ENCODE assay signal across 9 cellular contexts in the genomic region with DNA sequence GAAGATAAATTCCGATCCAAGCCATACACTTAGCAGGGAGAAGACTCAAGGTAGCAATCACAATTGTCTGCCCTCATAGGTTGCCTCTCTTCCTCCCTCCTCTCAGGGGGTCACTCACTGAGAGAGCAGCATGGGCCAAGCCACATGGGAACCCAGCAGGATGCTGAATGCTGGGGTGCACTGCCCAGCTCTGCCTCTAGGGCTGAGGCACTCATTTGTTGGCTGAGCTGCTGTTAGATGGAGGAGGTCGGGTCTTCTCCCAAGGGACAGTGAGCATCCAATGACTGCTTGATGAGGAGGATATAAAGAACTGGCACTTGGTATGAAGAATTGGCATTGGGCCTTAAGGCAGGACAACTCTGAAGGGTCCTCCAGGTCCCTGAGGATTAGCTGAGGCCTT.
DNase-seq lines count a peak whose midpoint lies in the region; ATAC-seq, FAIRE-seq and TF ChIP-seq lines count a peak whose summit lies in the region.
"Had no signal": no experiment of that assay in that cellular context is flagged by ENCODE, and none has a peak within 500 bp of the region (broad histone marks: within the 10 kb centered on the region; RNA-seq: fewer than 3 reads in every experiment).

No MANE protein-coding gene starts in this region.

- H3K4me2 ChIP-seq in K562 (ENCODE audit: insufficient read depth, low read length): no peak overlapping the region
- H3K4me2 ChIP-seq: BLaER1 had no signal

- H3K4me3 ChIP-seq in K562: no peak overlapping the region
- H3K4me3 ChIP-seq in retinal pigment epithelial cell (ENCODE audit: low read length): no peak overlapping the region
- H3K4me3 ChIP-seq in psoas muscle: no peak overlapping the region
- H3K4me3 ChIP-seq: BLaER1 had no signal

- CTCF ChIA-PET in activated CD4-positive, alpha-beta T cell treated with anti-CD3 and anti-CD28 coated beads for 36 hours (lab: Charles Lee): interaction anchor here (0.6 to 0.7 kb wide), 2 partner anchors 16 to 98 kb away, joined by 3 read pairs; no protein-coding TSS in a partner anchor
- CTCF ChIA-PET in K562 (lab: Yijun Ruan, JAX; ENCODE audit: low intra/inter-chr PET ratio): no interaction called here

- no peak for TF ChIP-seq CTCF in K562 (IDR thresholded peaks at IDR 0.05 in 2 of 3, conservative IDR thresholded peaks at IDR 0.05 in 1 of 3; ENCODE audit: insufficient read depth in 2 of 3, low read depth in 1 of 3, low read length in 3 of 3)
- TF ChIP-seq CTCF in retinal pigment epithelial cell (conservative IDR thresholded peaks at IDR 0.05; ENCODE audit: low read depth, low read length): peak; percentile 45
- no peak for TF ChIP-seq CTCF in psoas muscle (IDR thresholded peaks at IDR 0.05)

- DNase-seq in activated CD4-positive, alpha-beta T cell treated with anti-CD3 and anti-CD28 coated beads for 36 hours: peak; percentile 38
- no peak for DNase-seq in activated CD4-positive, alpha-beta T cell treated with anti-CD3 and anti-CD28 coated beads, Interleukin-2, amount 10 ng/mL, durations not matched to agents 24 days and 14 days
- DNase-seq in K562 (ENCODE audit: extremely low read depth in 1 of 4, low spot score in 3 of 4) (peak in 2 of 4 experiments; percentile 14), retinal pigment epithelial cell (ENCODE audit: low read depth) (no peak), dedifferentiated amniotic fluid mesenchymal stem cell (ENCODE audit: extremely low spot score) (no peak), psoas muscle (no peak), NCI-H510A treated with DMSO at 0.1 percent for 48 hours (lab: John Stamatoyannopoulos, UW) (no peak)

- TF ChIP-seq EP300 in K562 (IDR thresholded peaks at IDR 0.05; ENCODE audit: low read length): no peak

- H3K27ac Mint-ChIP-seq in activated CD4-positive, alpha-beta T cell treated with anti-CD3 and anti-CD28 coated beads for 36 hours: no peak overlapping the region
- H3K27ac Mint-ChIP-seq in activated CD4-positive, alpha-beta T cell treated with anti-CD3 and anti-CD28 coated beads, Interleukin-2, amount 10 ng/mL, durations not matched to agents 24 days and 14 days: no peak overlapping the region

- no peaks in the 10 kb centered on the region for H3K79me2 ChIP-seq in K562 (ENCODE audit: control insufficient read depth, insufficient read depth, low read length)

- H3K9me1 ChIP-seq in K562 (ENCODE audit: control insufficient read depth, insufficient read depth, low read length): no peaks in the 10 kb centered on the region

- no peak for FAIRE-seq in K562 (lab: Jason Lieb, UNC)

- H3K4me1 ChIP-seq in K562 (replicated peaks in 1 of 2; ENCODE audit: control insufficient read depth in 2 of 2, insufficient read depth in 2 of 2, low read length in 2 of 2): no peaks in the 10 kb centered on the region
- no peaks in the 10 kb centered on the region for H3K4me1 ChIP-seq in psoas muscle
- H3K4me1 ChIP-seq: BLaER1 had no signal

- H3K9me3 Mint-ChIP-seq in activated CD4-positive, alpha-beta T cell treated with anti-CD3 and anti-CD28 coated beads for 36 hours (ENCODE audit: low read depth): no peaks in the 10 kb centered on the region
- no peaks in the 10 kb centered on the region for H3K9me3 Mint-ChIP-seq in activated CD4-positive, alpha-beta T cell treated with anti-CD3 and anti-CD28 coated beads, Interleukin-2, amount 10 ng/mL, durations not matched to agents 24 days and 14 days

- no peak for TF ChIP-seq RAD21 in K562 (CRISPR knock-in tag; conservative IDR thresholded peaks at IDR 0.05 in 1 of 2, IDR thresholded peaks at IDR 0.05 in 1 of 2)

- H3K9me3 ChIP-seq in K562 (replicated peaks; ENCODE audit: control insufficient read depth, insufficient read depth, low read depth, low read length) (no peaks in the 10 kb centered on the region), psoas muscle (no peaks in the 10 kb centered on the region)
- H3K9me3 ChIP-seq: BLaER1 had no signal

- H3K27me3 Mint-ChIP-seq in activated CD4-positive, alpha-beta T cell treated with anti-CD3 and anti-CD28 coated beads for 36 hours: peaks cover 2% of the 10 kb centered on the region
- H3K27me3 Mint-ChIP-seq in activated CD4-positive, alpha-beta T cell treated with anti-CD3 and anti-CD28 coated beads, Interleukin-2, amount 10 ng/mL, durations not matched to agents 24 days and 14 days: peaks cover 4% of the 10 kb centered on the region

- intact Hi-C loops in activated CD4-positive, alpha-beta T cell treated with anti-CD3 and anti-CD28 coated beads for 36 hours (cut with DNase I, micrococcal nuclease): no loop called here
- intact Hi-C loops in activated CD4-positive, alpha-beta T cell treated with anti-CD3 and anti-CD28 coated beads, Interleukin-2, amount 10 ng/mL, durations not matched to agents 24 days and 14 days (cut with micrococcal nuclease): no loop called here
- intact Hi-C loops in K562 (cut with micrococcal nuclease): no loop called here
- intact Hi-C loops in psoas muscle (cut with DNase I): no loop called here

- H3K36me3 ChIP-seq in K562 (ENCODE audit: control insufficient read depth, insufficient read depth, low read length) (no peaks in the 10 kb centered on the region), psoas muscle (ENCODE audit: insufficient read depth in 1 of 2, low read depth in 1 of 2) (no peaks in the 10 kb centered on the region)
- H3K36me3 ChIP-seq: BLaER1 had no signal

- no peak overlapping the region for H3K9ac ChIP-seq in K562 (ENCODE audit: insufficient read depth in 1 of 2, low read depth in 2 of 2, low read length in 2 of 2)
- H3K9ac ChIP-seq: BLaER1 had no signal

- H4K20me1 ChIP-seq in K562 (replicated peaks; ENCODE audit: control insufficient read depth, insufficient read depth, low read length): no peaks in the 10 kb centered on the region
- H4K20me1 ChIP-seq: BLaER1 had no signal

- H3K4me3 Mint-ChIP-seq in activated CD4-positive, alpha-beta T cell treated with anti-CD3 and anti-CD28 coated beads for 36 hours: no peak overlapping the region
- no peak overlapping the region for H3K4me3 Mint-ChIP-seq in activated CD4-positive, alpha-beta T cell treated with anti-CD3 and anti-CD28 coated beads, Interleukin-2, amount 10 ng/mL, durations not matched to agents 24 days and 14 days

- in situ Hi-C loops in K562 (cut with MboI): no loop called here

- no peak for TF ChIP-seq POLR2A in K562 (conservative IDR thresholded peaks at IDR 0.05)

- BruUV-seq in K562 (replicated peaks; lab: Mats Ljungman, UMichigan): no TSS peak

- POLR2A ChIA-PET in activated CD4-positive, alpha-beta T cell treated with anti-CD3 and anti-CD28 coated beads for 36 hours (lab: Charles Lee): no interaction called here
- POLR2A ChIA-PET in K562 (lab: Yijun Ruan, JAX): no interaction called here

- ATAC-seq in activated CD4-positive, alpha-beta T cell treated with anti-CD3 and anti-CD28 coated beads for 36 hours: no peak
- ATAC-seq in HG03159 (IDR thresholded peaks at IDR 0.05; ENCODE audit: unreplicated experiment): peak; percentile 89
- ATAC-seq in K562: peak; percentile 71
- no peak for ATAC-seq in psoas muscle

- no peaks in the 10 kb centered on the region for H3K27me3 ChIP-seq in K562 (ENCODE audit: control insufficient read depth in 2 of 2, insufficient read depth in 2 of 2, low read length in 2 of 2)
- no peaks in the 10 kb centered on the region for H3K27me3 ChIP-seq in psoas muscle (ENCODE audit: insufficient read depth in 3 of 3, low read length in 2 of 3)
- H3K27me3 ChIP-seq: BLaER1 had no signal

- WGBS in K562 (ENCODE audit: insufficient coverage, low coverage, missing lambda C conversion rate): 0% methylated on average over 2 of the region's 2 CpGs
- WGBS in psoas muscle, 3 donors: 85 to 90% (median 87%) methylated on average over 2 of the region's 2 CpGs

- no peaks in the 10 kb centered on the region for H3K4me1 Mint-ChIP-seq in activated CD4-positive, alpha-beta T cell treated with anti-CD3 and anti-CD28 coated beads for 36 hours
- no peaks in the 10 kb centered on the region for H3K4me1 Mint-ChIP-seq in activated CD4-positive, alpha-beta T cell treated with anti-CD3 and anti-CD28 coated beads, Interleukin-2, amount 10 ng/mL, durations not matched to agents 24 days and 14 days

- H3K27ac ChIP-seq in K562 (ENCODE audit: extremely low read depth, low read depth, low read length) (no peak overlapping the region), psoas muscle (no peak overlapping the region)
- H3K27ac ChIP-seq: BLaER1 had no signal

- H3K36me3 Mint-ChIP-seq in activated CD4-positive, alpha-beta T cell treated with anti-CD3 and anti-CD28 coated beads for 36 hours (ENCODE audit: low read depth): no peaks in the 10 kb centered on the region
- no peaks in the 10 kb centered on the region for H3K36me3 Mint-ChIP-seq in activated CD4-positive, alpha-beta T cell treated with anti-CD3 and anti-CD28 coated beads, Interleukin-2, amount 10 ng/mL, durations not matched to agents 24 days and 14 days (ENCODE audit: low read depth)

- H2AFZ ChIP-seq in K562 (ENCODE audit: low read depth, low read length): no peak overlapping the region

TF ChIP-seq in K562, 482 proteins besides CTCF, POLR2A, EP300 and RAD21 (continues in another document):
- TF ChIP-seq, protein P1, sequence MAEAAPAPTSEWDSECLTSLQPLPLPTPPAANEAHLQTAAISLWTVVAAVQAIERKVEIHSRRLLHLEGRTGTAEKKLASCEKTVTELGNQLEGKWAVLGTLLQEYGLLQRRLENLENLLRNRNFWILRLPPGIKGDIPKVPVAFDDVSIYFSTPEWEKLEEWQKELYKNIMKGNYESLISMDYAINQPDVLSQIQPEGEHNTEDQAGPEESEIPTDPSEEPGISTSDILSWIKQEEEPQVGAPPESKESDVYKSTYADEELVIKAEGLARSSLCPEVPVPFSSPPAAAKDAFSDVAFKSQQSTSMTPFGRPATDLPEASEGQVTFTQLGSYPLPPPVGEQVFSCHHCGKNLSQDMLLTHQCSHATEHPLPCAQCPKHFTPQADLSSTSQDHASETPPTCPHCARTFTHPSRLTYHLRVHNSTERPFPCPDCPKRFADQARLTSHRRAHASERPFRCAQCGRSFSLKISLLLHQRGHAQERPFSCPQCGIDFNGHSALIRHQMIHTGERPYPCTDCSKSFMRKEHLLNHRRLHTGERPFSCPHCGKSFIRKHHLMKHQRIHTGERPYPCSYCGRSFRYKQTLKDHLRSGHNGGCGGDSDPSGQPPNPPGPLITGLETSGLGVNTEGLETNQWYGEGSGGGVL (CRISPR knock-in tag; IDR thresholded peaks at IDR 0.05): no peak
- TF ChIP-seq, protein P2, sequence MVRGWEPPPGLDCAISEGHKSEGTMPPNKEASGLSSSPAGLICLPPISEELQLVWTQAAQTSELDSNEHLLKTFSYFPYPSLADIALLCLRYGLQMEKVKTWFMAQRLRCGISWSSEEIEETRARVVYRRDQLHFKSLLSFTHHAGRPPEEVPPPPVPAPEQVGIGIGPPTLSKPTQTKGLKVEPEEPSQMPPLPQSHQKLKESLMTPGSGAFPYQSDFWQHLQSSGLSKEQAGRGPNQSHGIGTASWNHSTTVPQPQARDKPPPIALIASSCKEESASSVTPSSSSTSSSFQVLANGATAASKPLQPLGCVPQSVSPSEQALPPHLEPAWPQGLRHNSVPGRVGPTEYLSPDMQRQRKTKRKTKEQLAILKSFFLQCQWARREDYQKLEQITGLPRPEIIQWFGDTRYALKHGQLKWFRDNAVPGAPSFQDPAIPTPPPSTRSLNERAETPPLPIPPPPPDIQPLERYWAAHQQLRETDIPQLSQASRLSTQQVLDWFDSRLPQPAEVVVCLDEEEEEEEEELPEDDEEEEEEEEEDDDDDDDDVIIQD (CRISPR knock-in tag; IDR thresholded peaks at IDR 0.05): no peak
- TF ChIP-seq PTRF (tag; IDR thresholded peaks at IDR 0.05): no peak

Comparison
In these comparisons a context has a peak if more than half of its experiments do, and no peak if none do; other contexts are left out.
1. ATAC-seq: peak in HG03159 (single experiment) and K562 (single experiment); none in activated CD4-positive, alpha-beta T cell treated with anti-CD3 and anti-CD28 coated beads for 36 hours (single experiment) and psoas muscle (0 of 4).